ENCODE assay signal across 8 cellular contexts in the genomic region with DNA sequence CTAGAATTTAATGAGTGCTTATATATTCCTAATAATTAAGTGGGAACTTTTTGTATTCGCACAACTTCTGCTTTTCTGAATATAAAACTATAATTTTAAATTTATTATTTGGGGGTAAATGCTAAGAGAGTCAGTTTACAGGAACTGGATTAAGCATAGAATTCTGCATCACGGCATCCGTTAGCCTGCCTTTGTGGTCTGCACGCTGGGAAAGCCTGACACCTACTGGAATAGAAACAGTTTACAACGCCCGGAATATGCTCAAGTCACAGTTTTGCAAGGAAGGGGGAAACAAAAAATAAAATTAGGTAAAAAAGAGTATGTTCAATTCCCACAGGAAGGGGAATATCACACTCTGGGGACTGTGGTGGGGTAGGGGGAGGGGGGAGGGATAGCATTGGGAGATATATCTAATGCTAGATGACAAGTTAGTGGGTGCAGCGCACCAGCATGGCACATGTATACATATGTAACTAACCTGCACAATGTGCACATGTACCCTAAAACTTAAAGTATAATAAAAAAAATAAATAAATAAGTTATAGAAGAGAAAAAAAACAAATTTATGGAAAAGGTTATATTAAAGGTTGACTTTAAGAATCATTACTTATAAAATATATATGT. TPM values are rescaled to one million over a fixed set of nuclear protein-coding genes. Genes with fewer than 3 reads are reported as not detected.
A peak's percentile ranks its signal among the peaks of the same experiment; 100 is the strongest.
DNase-seq lines count a peak whose midpoint lies in the region; ATAC-seq, FAIRE-seq and TF ChIP-seq lines count a peak whose summit lies in the region.
"Not testable (repeated sequence)": the region's sequence is repeated elsewhere in the genome, so short reads cannot be mapped to it uniquely, and the experiment has no call there.

No MANE protein-coding gene starts in this region.

- not testable (repeated sequence) for H3K9me3 ChIP-seq in DOHH2 (ENCODE audit: control insufficient read depth, insufficient read depth, low read length); lower lobe of right lung

- H3K4me3 ChIP-seq in DOHH2 (ENCODE audit: low read length); lower lobe of right lung: not testable (repeated sequence)

- not testable (repeated sequence) for H3K4me1 ChIP-seq in DOHH2 (ENCODE audit: control insufficient read depth, low read length); lower lobe of right lung

- not testable (repeated sequence) for H3K4me1 Mint-ChIP-seq in activated CD8-positive, alpha-beta memory T cell treated with anti-CD3 and anti-CD28 coated beads, Interleukin-2, amount 10 ng/mL, durations not matched to agents 7 days and 5 days; effector memory CD8-positive, alpha-beta T cell (ENCODE audit: low read depth in 2 of 2)

- peak; percentile 2 for DNase-seq in HTR-8/SVneo (ENCODE audit: insufficient read length, low spot score)
- peak; percentile 16 for DNase-seq in NOMO-1 treated with dmso at 0.1 percent for 144 hours (lab: John Stamatoyannopoulos, UW; ENCODE audit: unreplicated experiment)
- peak; percentile 68 for DNase-seq in activated CD8-positive, alpha-beta memory T cell treated with anti-CD3 and anti-CD28 coated beads, Interleukin-2, amount 10 ng/mL, durations not matched to agents 7 days and 5 days
- peak; percentile 8 to 29 (median 18) for DNase-seq in effector memory CD8-positive, alpha-beta T cell
- peak; percentile 39 for DNase-seq in lower lobe of right lung
- peak; percentile 14 to 24 for DNase-seq in stimulated activated CD8-positive, alpha-beta memory T cell treated with anti-CD3 and anti-CD28 coated beads, Interleukin-2, amount 100 ng/mL, for 1 hour (ENCODE audit: low read depth in 2 of 2)

- FAIRE-seq in HTR-8/SVneo (lab: Jason Lieb, UNC): not testable (repeated sequence)

- not testable (repeated sequence) for H3K4me3 Mint-ChIP-seq in activated CD8-positive, alpha-beta memory T cell treated with anti-CD3 and anti-CD28 coated beads, Interleukin-2, amount 10 ng/mL, durations not matched to agents 7 days and 5 days; effector memory CD8-positive, alpha-beta T cell

- not testable (repeated sequence) for H4K20me1 ChIP-seq in DOHH2 (ENCODE audit: control insufficient read depth, insufficient read depth, low read depth, low read length)

- TF ChIP-seq CTCF in DOHH2 (IDR thresholded peaks at IDR 0.05; ENCODE audit: low read depth, low read length, poor library complexity, severe bottlenecking): peak; percentile 42
- TF ChIP-seq CTCF in lower lobe of right lung (IDR thresholded peaks at IDR 0.05): peak; percentile 65

- H3K4me2 ChIP-seq in DOHH2 (ENCODE audit: low read length): not testable (repeated sequence)

- ATAC-seq in GM21737 (IDR thresholded peaks at IDR 0.05; ENCODE audit: unreplicated experiment) (peak; percentile 77), lower lobe of right lung (peak; percentile 76 to 84)
- peak; percentile 71 for ATAC-seq in activated CD8-positive, alpha-beta memory T cell treated with anti-CD3 and anti-CD28 coated beads, Interleukin-2, amount 10 ng/mL, durations not matched to agents 7 days and 5 days
- ATAC-seq in effector memory CD8-positive, alpha-beta T cell (replicated peaks): peak; percentile 82

- H3K9me3 Mint-ChIP-seq in activated CD8-positive, alpha-beta memory T cell treated with anti-CD3 and anti-CD28 coated beads, Interleukin-2, amount 10 ng/mL, durations not matched to agents 7 days and 5 days (ENCODE audit: low read depth); effector memory CD8-positive, alpha-beta T cell: not testable (repeated sequence)

- H3K79me2 ChIP-seq in DOHH2 (ENCODE audit: control insufficient read depth, low read length): not testable (repeated sequence)

- not testable (repeated sequence) for H3K27ac Mint-ChIP-seq in activated CD8-positive, alpha-beta memory T cell treated with anti-CD3 and anti-CD28 coated beads, Interleukin-2, amount 10 ng/mL, durations not matched to agents 7 days and 5 days; effector memory CD8-positive, alpha-beta T cell

- intact Hi-C loops in lower lobe of right lung (cut with DNase I): loop anchor here (5.0 kb wide), 1 partner anchor 415 kb away; no protein-coding TSS in a partner anchor

- CTCF ChIA-PET in activated CD8-positive, alpha-beta memory T cell treated with anti-CD3 and anti-CD28 coated beads, Interleukin-2, amount 10 ng/mL, durations not matched to agents 7 days and 5 days (lab: Charles Lee): interaction anchor here (1.0 kb wide), 1 partner anchor 144 kb away, joined by 3 read pairs; no protein-coding TSS in a partner anchor

- H3K36me3 ChIP-seq in DOHH2 (ENCODE audit: control insufficient read depth, low read length); lower lobe of right lung: not testable (repeated sequence)

- not testable (repeated sequence) for H3K36me3 Mint-ChIP-seq in activated CD8-positive, alpha-beta memory T cell treated with anti-CD3 and anti-CD28 coated beads, Interleukin-2, amount 10 ng/mL, durations not matched to agents 7 days and 5 days; effector memory CD8-positive, alpha-beta T cell (ENCODE audit: insufficient read depth)

- H3K9me2 ChIP-seq in DOHH2 (replicated peaks; ENCODE audit: control insufficient read depth, low read length): not testable (repeated sequence)

- H3K27me3 Mint-ChIP-seq in activated CD8-positive, alpha-beta memory T cell treated with anti-CD3 and anti-CD28 coated beads, Interleukin-2, amount 10 ng/mL, durations not matched to agents 7 days and 5 days: peaks cover 20% of the 10 kb centered on the region
- not testable (repeated sequence) for H3K27me3 Mint-ChIP-seq in effector memory CD8-positive, alpha-beta T cell

- not testable (repeated sequence) for H3K27me3 ChIP-seq in DOHH2 (ENCODE audit: control insufficient read depth, low read length); lower lobe of right lung (ENCODE audit: low read depth)

- H3F3A ChIP-seq in DOHH2 (ENCODE audit: control insufficient read depth, insufficient read depth): not testable (repeated sequence)

- H3K27ac ChIP-seq in DOHH2 (ENCODE audit: low read depth, low read length); lower lobe of right lung: not testable (repeated sequence)

RNA-seq across cellular contexts. Expression of a gene that starts 7.3 kb away (rescaled TPM):
- under 1 TPM; 0.16 to 0.23 TPM for total RNA-seq in activated CD8-positive, alpha-beta memory T cell treated with anti-CD3 and anti-CD28 coated beads, Interleukin-2, amount 10 ng/mL, durations not matched to agents 7 days and 5 days
- total RNA-seq in lower lobe of right lung: 42.6 TPM

Comparison
In these comparisons a context has a peak if more than half of its experiments do, and no peak if none do; other contexts are left out.
1. DNase-seq: peak in every context shown above with its lines; median percentile 68 in activated CD8-positive, alpha-beta memory T cell treated with anti-CD3 and anti-CD28 coated beads, Interleukin-2, amount 10 ng/mL, durations not matched to agents 7 days and 5 days; 39 in lower lobe of right lung; 19 in stimulated activated CD8-positive, alpha-beta memory T cell treated with anti-CD3 and anti-CD28 coated beads, Interleukin-2, amount 100 ng/mL, for 1 hour; 18 in effector memory CD8-positive, alpha-beta T cell; 16 in NOMO-1 treated with dmso at 0.1 percent for 144 hours; 2 in HTR-8/SVneo.
2. RNA of a gene that starts 7.3 kb away (total RNA-seq): 42.6 TPM in lower lobe of right lung (single experiment); 0.16 to 0.23 TPM in activated CD8-positive, alpha-beta memory T cell treated with anti-CD3 and anti-CD28 coated beads, Interleukin-2, amount 10 ng/mL, durations not matched to agents 7 days and 5 days; every median in the first group is over 10 times any median in the second.
3. Peak in every context shown above with its lines, with median percentiles within 50 percentile points of each other: ATAC-seq.